Comparison of ENCODE assay signal across 19 cellular contexts in genomic region chr10:127556911-127557310, GRCh38. TPM values are rescaled to one million over a fixed set of nuclear protein-coding genes. Genes with fewer than 3 reads are reported as not detected.
DNase-seq lines count a peak whose midpoint lies in the region; ATAC-seq and TF ChIP-seq lines count a peak whose summit lies in the region.
"Had no signal": no experiment of that assay in that cellular context is flagged by ENCODE, and none has a peak within 500 bp of the region (broad histone marks: within the 10 kb centered on the region; RNA-seq: fewer than 3 reads in every experiment).

No MANE protein-coding gene starts in this region.

- no peaks in the 10 kb centered on the region for H3K4me1 ChIP-seq in ovary (ENCODE audit: insufficient read depth)
- H3K4me1 ChIP-seq: HAP-1, lower lobe of right lung, stomach had no signal

- H3K27ac ChIP-seq in RWPE1 (no peak overlapping the region), ovary (no peak overlapping the region)
- H3K27ac ChIP-seq: 22Rv1, epithelial cell of prostate, lower lobe of right lung, SK-N-MC, stomach, WERI-Rb-1 had no signal

- no peak for TF ChIP-seq EP300 in ovary (IDR thresholded peaks at IDR 0.05)

- 2% methylated on average over 11 of the region's 11 CpGs for WGBS in ovary, 3 donors

- no peak for TF ChIP-seq POLR2A in ovary (IDR thresholded peaks at IDR 0.05)

- no peak overlapping the region for H3K4me3 ChIP-seq in ovary
- H3K4me3 ChIP-seq: HAP-1, lower lobe of right lung, SK-N-MC, smooth muscle cell, stomach had no signal

- POLR2A ChIA-PET in RWPE1 (lab: Yijun Ruan, JAX; ENCODE audit: low non-redundant PET): no interaction called here

- H3K9me3 ChIP-seq in ovary: no peaks in the 10 kb centered on the region
- H3K9me3 ChIP-seq: HAP-1, lower lobe of right lung had no signal

- intact Hi-C loops in ovary (cut with DNase I): no loop called here

- DNase-seq in DMS 273 (lab: John Stamatoyannopoulos, UW; ENCODE audit: unreplicated experiment): peak; percentile 5
- no peak for DNase-seq in DMS 273 treated with DMSO at 0.1 percent for 48 hours (lab: John Stamatoyannopoulos, UW)
- DNase-seq in RWPE1 (ENCODE audit: low spot score): peak; percentile 41
- DNase-seq in glomerular visceral epithelial cell (ENCODE audit: extremely low spot score): peak; percentile 26
- peak in 4 of 5 donors; percentile 16 to 55 (median 48) for DNase-seq in ovary
- no peak for DNase-seq in NCI-H446 (lab: John Stamatoyannopoulos, UW)
- DNase-seq in activated effector memory CD4-positive, alpha-beta T cell treated with Interleukin-2 at 50 U/mL for 16 hours: no peak
- DNase-seq in left lobe of liver (ENCODE audit: low spot score): no peak
- DNase-seq: CD8-positive, alpha-beta T cell; cerebellar nuclear complex; lower lobe of right lung; NCI-H2081; stomach; WERI-Rb-1 had no signal

- ATAC-seq in left lobe of liver: no peak
- ATAC-seq: CD8-positive, alpha-beta T cell; lower lobe of right lung had no signal

- no peak for TF ChIP-seq CTCF in RWPE1 (conservative IDR thresholded peaks at IDR 0.05; ENCODE audit: low read depth)
- no peak for TF ChIP-seq CTCF in ovary (IDR thresholded peaks at IDR 0.05)

- no peaks in the 10 kb centered on the region for H3K27me3 ChIP-seq in ovary

- no peaks in the 10 kb centered on the region for H3K36me3 ChIP-seq in ovary
- H3K36me3 ChIP-seq: HAP-1, lower lobe of right lung, stomach, WERI-Rb-1 had no signal

- CTCF ChIA-PET in RWPE1 (lab: Yijun Ruan, JAX): no interaction called here

RNA-seq across cellular contexts. Expression of gene NPS, which starts 7.8 kb away (rescaled TPM):
- total RNA-seq in ovary (not detected), left lobe of liver (not detected)
- polyA plus RNA-seq in ovary: not detected
- total RNA-seq: CD8-positive, alpha-beta T cell; lower lobe of right lung; smooth muscle cell; stomach had no signal
- polyA plus RNA-seq: smooth muscle cell, stomach had no signal

Comparison
In these comparisons a context has a peak if more than half of its experiments do, and no peak if none do; other contexts are left out.
1. DNase-seq: peak in DMS 273 (single experiment), RWPE1 (single experiment), glomerular visceral epithelial cell (single experiment) and ovary (4 of 5); none in DMS 273 treated with DMSO at 0.1 percent for 48 hours (single experiment), NCI-H446 (0 of 2), activated effector memory CD4-positive, alpha-beta T cell treated with Interleukin-2 at 50 U/mL for 16 hours (single experiment) and left lobe of liver (single experiment).